ENCODE assay signal across 7 cellular contexts in genomic region chr12:69480698-69481097, GRCh38.
"Had no signal": no experiment of that assay in that cellular context is flagged by ENCODE, and none has a peak within 500 bp of the region (broad histone marks: within the 10 kb centered on the region; RNA-seq: fewer than 3 reads in every experiment).

No MANE protein-coding gene starts in this region.

- H3K4me3 ChIP-seq: GM12878 had no signal

- FAIRE-seq: G401.6, GM12878, GM12891, GM12892, GM19239 had no signal

- ATAC-seq: GM12878 had no signal

- DNase-seq: GDM1, GF-D8 had no signal
